ENCODE assay signal across 1 cellular context in the genomic region with DNA sequence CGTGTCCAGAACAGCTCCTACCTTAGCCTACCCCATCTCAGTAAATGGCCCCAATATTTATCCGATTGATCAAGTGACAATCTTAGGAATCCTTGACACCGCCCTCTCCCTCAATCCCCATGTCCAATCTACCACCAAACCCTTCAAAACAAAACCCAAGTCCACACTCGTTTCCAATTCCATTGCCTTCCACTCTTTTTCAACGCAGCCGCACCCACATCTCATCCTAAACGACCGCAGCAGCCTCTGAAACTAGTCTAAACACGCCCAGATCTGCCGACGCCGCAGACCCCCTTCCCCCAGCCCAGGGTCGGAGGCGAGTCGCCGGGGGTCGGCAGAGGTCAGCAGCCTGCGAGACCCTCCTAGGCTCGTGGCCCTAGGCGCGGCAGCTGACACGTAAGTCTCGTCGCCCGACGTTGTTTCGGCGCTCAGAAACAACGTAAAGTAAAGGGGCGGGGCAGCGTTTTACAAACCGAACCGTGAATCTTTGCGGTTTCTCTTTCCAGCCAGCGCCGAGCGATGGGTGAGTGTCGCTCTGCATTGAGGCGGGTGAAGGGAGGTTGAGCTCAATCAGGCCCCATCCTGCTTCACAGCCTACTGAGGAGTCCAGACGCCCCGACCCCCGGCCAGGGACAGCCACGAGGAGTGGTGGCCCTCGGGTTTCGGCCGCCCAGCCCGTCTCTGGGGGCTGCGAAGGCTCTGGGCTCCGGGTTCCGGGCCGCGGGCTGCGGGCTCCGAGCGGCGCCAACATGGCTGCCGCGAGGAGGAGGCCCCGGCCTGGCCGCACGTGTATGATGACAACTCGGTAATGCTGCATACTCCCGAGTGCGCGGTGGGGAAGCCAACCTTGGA.
A peak's percentile ranks its signal among the peaks of the same experiment; 100 is the strongest.
TF ChIP-seq lines count a peak whose summit lies in the region.

A gene (plus strand): TSS at position 463 of the 852 bp plus-strand sequence. CDS start 57 bp downstream, at position 520.

TF ChIP-seq in HepG2, 621 proteins besides CTCF, POLR2A, EP300 and RAD21 (continued from another document and continues in another):
- TF ChIP-seq, protein P1, sequence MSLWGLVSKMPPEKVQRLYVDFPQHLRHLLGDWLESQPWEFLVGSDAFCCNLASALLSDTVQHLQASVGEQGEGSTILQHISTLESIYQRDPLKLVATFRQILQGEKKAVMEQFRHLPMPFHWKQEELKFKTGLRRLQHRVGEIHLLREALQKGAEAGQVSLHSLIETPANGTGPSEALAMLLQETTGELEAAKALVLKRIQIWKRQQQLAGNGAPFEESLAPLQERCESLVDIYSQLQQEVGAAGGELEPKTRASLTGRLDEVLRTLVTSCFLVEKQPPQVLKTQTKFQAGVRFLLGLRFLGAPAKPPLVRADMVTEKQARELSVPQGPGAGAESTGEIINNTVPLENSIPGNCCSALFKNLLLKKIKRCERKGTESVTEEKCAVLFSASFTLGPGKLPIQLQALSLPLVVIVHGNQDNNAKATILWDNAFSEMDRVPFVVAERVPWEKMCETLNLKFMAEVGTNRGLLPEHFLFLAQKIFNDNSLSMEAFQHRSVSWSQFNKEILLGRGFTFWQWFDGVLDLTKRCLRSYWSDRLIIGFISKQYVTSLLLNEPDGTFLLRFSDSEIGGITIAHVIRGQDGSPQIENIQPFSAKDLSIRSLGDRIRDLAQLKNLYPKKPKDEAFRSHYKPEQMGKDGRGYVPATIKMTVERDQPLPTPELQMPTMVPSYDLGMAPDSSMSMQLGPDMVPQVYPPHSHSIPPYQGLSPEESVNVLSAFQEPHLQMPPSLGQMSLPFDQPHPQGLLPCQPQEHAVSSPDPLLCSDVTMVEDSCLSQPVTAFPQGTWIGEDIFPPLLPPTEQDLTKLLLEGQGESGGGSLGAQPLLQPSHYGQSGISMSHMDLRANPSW (CRISPR knock-in tag; IDR thresholded peaks at IDR 0.05; ENCODE audit: borderline replicate concordance): peak; percentile 57; the same call in 1 of the 2 replicates
- peak; percentile 33; the same call in 1 of the 2 replicates for TF ChIP-seq ZFP1 (CRISPR knock-in tag; IDR thresholded peaks at IDR 0.05)
- 0 out of 2 replicates have a peak, but pooled peaks have one; percentile 46 for TF ChIP-seq AHR (CRISPR knock-in tag; IDR thresholded peaks at IDR 0.05)
- TF ChIP-seq, protein P2, sequence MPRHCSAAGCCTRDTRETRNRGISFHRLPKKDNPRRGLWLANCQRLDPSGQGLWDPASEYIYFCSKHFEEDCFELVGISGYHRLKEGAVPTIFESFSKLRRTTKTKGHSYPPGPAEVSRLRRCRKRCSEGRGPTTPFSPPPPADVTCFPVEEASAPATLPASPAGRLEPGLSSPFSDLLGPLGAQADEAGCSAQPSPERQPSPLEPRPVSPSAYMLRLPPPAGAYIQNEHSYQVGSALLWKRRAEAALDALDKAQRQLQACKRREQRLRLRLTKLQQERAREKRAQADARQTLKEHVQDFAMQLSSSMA (CRISPR knock-in tag; IDR thresholded peaks at IDR 0.05): no peak; the same call in 1 of the 2 replicates
- TF ChIP-seq ZNF670 (CRISPR knock-in tag; IDR thresholded peaks at IDR 0.05; ENCODE audit: borderline replicate concordance): peak; percentile 94
- peak; percentile 42; the same call in 1 of the 2 replicates for TF ChIP-seq RFX5 (IDR thresholded peaks at IDR 0.05; ENCODE audit: low read depth, low read length)
- TF ChIP-seq YEATS2 (CRISPR knock-in tag; IDR thresholded peaks at IDR 0.05; ENCODE audit: borderline replicate concordance): peak; percentile 100
- TF ChIP-seq ASH2L (IDR thresholded peaks at IDR 0.05; ENCODE audit: insufficient read length, low read depth, low read length): peak; percentile 86
- no peak for TF ChIP-seq ZNF20 (CRISPR knock-in tag; IDR thresholded peaks at IDR 0.05)
- TF ChIP-seq FOSL1 (CRISPR knock-in tag; IDR thresholded peaks at IDR 0.05; ENCODE audit: borderline replicate concordance): no peak
- TF ChIP-seq, protein P3, sequence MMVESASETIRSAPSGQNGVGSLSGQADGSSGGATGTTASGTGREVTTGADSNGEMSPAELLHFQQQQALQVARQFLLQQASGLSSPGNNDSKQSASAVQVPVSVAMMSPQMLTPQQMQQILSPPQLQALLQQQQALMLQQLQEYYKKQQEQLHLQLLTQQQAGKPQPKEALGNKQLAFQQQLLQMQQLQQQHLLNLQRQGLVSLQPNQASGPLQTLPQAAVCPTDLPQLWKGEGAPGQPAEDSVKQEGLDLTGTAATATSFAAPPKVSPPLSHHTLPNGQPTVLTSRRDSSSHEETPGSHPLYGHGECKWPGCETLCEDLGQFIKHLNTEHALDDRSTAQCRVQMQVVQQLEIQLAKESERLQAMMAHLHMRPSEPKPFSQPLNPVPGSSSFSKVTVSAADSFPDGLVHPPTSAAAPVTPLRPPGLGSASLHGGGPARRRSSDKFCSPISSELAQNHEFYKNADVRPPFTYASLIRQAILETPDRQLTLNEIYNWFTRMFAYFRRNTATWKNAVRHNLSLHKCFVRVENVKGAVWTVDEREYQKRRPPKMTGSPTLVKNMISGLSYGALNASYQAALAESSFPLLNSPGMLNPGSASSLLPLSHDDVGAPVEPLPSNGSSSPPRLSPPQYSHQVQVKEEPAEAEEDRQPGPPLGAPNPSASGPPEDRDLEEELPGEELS (CRISPR knock-in tag; IDR thresholded peaks at IDR 0.05): peak; percentile 49; the same call in 1 of the 2 replicates
- TF ChIP-seq, protein P4, sequence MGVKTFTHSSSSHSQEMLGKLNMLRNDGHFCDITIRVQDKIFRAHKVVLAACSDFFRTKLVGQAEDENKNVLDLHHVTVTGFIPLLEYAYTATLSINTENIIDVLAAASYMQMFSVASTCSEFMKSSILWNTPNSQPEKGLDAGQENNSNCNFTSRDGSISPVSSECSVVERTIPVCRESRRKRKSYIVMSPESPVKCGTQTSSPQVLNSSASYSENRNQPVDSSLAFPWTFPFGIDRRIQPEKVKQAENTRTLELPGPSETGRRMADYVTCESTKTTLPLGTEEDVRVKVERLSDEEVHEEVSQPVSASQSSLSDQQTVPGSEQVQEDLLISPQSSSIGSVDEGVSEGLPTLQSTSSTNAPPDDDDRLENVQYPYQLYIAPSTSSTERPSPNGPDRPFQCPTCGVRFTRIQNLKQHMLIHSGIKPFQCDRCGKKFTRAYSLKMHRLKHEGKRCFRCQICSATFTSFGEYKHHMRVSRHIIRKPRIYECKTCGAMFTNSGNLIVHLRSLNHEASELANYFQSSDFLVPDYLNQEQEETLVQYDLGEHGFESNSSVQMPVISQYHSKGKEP (CRISPR knock-in tag; IDR thresholded peaks at IDR 0.05): peak; percentile 22; the same call in 1 of the 2 replicates
- TF ChIP-seq, protein P5, sequence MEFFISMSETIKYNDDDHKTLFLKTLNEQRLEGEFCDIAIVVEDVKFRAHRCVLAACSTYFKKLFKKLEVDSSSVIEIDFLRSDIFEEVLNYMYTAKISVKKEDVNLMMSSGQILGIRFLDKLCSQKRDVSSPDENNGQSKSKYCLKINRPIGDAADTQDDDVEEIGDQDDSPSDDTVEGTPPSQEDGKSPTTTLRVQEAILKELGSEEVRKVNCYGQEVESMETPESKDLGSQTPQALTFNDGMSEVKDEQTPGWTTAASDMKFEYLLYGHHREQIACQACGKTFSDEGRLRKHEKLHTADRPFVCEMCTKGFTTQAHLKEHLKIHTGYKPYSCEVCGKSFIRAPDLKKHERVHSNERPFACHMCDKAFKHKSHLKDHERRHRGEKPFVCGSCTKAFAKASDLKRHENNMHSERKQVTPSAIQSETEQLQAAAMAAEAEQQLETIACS (CRISPR knock-in tag; IDR thresholded peaks at IDR 0.05): peak; percentile 55; the same call in 1 of the 2 replicates
- peak; percentile 99 for TF ChIP-seq YEATS4 (CRISPR knock-in tag; IDR thresholded peaks at IDR 0.05; ENCODE audit: borderline replicate concordance)
- TF ChIP-seq JDP2 (CRISPR knock-in tag; IDR thresholded peaks at IDR 0.05; ENCODE audit: borderline replicate concordance): no peak
- TF ChIP-seq SATB2 (CRISPR knock-in tag; IDR thresholded peaks at IDR 0.05): 0 out of 2 replicates have a peak, but pooled peaks have one; percentile 83
- TF ChIP-seq, protein P6, sequence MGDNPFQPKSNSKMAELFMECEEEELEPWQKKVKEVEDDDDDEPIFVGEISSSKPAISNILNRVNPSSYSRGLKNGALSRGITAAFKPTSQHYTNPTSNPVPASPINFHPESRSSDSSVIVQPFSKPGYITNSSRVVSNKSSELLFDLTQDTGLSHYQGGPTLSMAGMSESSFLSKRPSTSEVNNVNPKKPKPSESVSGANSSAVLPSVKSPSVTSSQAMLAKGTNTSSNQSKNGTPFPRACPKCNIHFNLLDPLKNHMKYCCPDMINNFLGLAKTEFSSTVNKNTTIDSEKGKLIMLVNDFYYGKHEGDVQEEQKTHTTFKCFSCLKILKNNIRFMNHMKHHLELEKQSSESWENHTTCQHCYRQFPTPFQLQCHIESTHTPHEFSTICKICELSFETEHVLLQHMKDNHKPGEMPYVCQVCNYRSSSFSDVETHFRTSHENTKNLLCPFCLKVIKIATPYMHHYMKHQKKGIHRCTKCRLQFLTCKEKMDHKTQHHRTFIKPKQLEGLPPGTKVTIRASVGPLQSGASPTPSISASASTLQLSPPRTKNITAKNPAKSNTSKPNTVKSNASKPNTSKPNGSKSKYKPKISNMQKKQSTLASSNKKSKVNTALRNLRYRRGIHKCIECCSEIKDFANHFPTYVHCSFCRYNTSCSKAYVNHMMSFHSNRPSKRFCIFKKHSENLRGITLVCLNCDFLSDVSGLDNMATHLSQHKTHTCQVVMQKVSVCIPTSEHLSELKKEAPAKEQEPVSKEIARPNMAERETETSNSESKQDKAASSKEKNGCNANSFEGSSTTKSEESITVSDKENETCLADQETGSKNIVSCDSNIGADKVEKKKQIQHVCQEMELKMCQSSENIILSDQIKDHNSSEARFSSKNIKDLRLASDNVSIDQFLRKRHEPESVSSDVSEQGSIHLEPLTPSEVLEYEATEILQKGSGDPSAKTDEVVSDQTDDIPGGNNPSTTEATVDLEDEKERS (CRISPR knock-in tag; IDR thresholded peaks at IDR 0.05): 0 out of 2 replicates have a peak, but pooled peaks have one; percentile 55
- TF ChIP-seq ZNF224 (CRISPR knock-in tag; IDR thresholded peaks at IDR 0.05): no peak
- TF ChIP-seq, protein P7, sequence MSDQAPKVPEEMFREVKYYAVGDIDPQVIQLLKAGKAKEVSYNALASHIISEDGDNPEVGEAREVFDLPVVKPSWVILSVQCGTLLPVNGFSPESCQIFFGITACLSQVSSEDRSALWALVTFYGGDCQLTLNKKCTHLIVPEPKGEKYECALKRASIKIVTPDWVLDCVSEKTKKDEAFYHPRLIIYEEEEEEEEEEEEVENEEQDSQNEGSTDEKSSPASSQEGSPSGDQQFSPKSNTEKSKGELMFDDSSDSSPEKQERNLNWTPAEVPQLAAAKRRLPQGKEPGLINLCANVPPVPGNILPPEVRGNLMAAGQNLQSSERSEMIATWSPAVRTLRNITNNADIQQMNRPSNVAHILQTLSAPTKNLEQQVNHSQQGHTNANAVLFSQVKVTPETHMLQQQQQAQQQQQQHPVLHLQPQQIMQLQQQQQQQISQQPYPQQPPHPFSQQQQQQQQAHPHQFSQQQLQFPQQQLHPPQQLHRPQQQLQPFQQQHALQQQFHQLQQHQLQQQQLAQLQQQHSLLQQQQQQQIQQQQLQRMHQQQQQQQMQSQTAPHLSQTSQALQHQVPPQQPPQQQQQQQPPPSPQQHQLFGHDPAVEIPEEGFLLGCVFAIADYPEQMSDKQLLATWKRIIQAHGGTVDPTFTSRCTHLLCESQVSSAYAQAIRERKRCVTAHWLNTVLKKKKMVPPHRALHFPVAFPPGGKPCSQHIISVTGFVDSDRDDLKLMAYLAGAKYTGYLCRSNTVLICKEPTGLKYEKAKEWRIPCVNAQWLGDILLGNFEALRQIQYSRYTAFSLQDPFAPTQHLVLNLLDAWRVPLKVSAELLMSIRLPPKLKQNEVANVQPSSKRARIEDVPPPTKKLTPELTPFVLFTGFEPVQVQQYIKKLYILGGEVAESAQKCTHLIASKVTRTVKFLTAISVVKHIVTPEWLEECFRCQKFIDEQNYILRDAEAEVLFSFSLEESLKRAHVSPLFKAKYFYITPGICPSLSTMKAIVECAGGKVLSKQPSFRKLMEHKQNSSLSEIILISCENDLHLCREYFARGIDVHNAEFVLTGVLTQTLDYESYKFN (CRISPR knock-in tag; conservative IDR thresholded peaks at IDR 0.05): no peak
- TF ChIP-seq, protein P8, sequence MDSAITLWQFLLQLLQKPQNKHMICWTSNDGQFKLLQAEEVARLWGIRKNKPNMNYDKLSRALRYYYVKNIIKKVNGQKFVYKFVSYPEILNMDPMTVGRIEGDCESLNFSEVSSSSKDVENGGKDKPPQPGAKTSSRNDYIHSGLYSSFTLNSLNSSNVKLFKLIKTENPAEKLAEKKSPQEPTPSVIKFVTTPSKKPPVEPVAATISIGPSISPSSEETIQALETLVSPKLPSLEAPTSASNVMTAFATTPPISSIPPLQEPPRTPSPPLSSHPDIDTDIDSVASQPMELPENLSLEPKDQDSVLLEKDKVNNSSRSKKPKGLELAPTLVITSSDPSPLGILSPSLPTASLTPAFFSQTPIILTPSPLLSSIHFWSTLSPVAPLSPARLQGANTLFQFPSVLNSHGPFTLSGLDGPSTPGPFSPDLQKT (CRISPR knock-in tag; IDR thresholded peaks at IDR 0.05; ENCODE audit: borderline replicate concordance): no peak
- TF ChIP-seq, protein P9, sequence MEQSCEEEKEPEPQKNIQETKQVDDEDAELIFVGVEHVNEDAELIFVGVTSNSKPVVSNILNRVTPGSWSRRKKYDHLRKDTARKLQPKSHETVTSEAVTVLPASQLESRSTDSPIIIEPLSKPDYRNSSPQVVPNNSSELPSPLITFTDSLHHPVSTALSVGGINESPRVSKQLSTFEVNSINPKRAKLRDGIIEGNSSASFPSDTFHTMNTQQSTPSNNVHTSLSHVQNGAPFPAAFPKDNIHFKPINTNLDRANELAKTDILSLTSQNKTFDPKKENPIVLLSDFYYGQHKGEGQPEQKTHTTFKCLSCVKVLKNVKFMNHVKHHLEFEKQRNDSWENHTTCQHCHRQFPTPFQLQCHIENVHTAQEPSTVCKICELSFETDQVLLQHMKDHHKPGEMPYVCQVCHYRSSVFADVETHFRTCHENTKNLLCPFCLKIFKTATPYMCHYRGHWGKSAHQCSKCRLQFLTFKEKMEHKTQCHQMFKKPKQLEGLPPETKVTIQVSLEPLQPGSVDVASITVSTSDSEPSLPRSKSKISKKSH (CRISPR knock-in tag; IDR thresholded peaks at IDR 0.05; ENCODE audit: borderline replicate concordance): no peak
- peak; percentile 81; the same call in 1 of the 2 replicates for TF ChIP-seq ZNF570 (CRISPR knock-in tag; IDR thresholded peaks at IDR 0.05; ENCODE audit: borderline replicate concordance)
- TF ChIP-seq GPN1 (CRISPR knock-in tag; IDR thresholded peaks at IDR 0.05; ENCODE audit: borderline replicate concordance): peak; percentile 78; the same call in 1 of the 2 replicates
- TF ChIP-seq ZNF788 (CRISPR knock-in tag; IDR thresholded peaks at IDR 0.05; ENCODE audit: borderline replicate concordance): peak; percentile 72; the same call in 1 of the 2 replicates
- no peak for TF ChIP-seq SOX6 (IDR thresholded peaks at IDR 0.05)
- peak; percentile 62 for TF ChIP-seq SOX6 (CRISPR knock-in tag; IDR thresholded peaks at IDR 0.05)
- peak; percentile 88; the same call in 1 of the 2 replicates for TF ChIP-seq TGIF2 (CRISPR knock-in tag; IDR thresholded peaks at IDR 0.05)
